16 cellular contexts compared by ENCODE assay signal in genomic region chr6:21731411-21732031, GRCh38.
A peak's percentile ranks its signal among the peaks of the same experiment; 100 is the strongest.
DNase-seq lines count a peak whose midpoint lies in the region; ATAC-seq and TF ChIP-seq lines count a peak whose summit lies in the region.
"Had no signal": no experiment of that assay in that cellular context is flagged by ENCODE, and none has a peak within 500 bp of the region (broad histone marks: within the 10 kb centered on the region; RNA-seq: fewer than 3 reads in every experiment).

No MANE protein-coding gene starts in this region.

- ATAC-seq in Panc1 = peak; percentile 81
- no peak for ATAC-seq in GM21515 (IDR thresholded peaks at IDR 0.05; ENCODE audit: unreplicated experiment)
- no peak for ATAC-seq in HG03571 (IDR thresholded peaks at IDR 0.05; ENCODE audit: unreplicated experiment)
- no peak for ATAC-seq in GM21737 (IDR thresholded peaks at IDR 0.05; ENCODE audit: unreplicated experiment)
- ATAC-seq: naive thymus-derived CD4-positive, alpha-beta T cell had no signal

- H3K4me3 ChIP-seq in Panc1 (ENCODE audit: low read depth in 2 of 2, low read length in 2 of 2) (no peak overlapping the region), epithelial cell of proximal tubule (ENCODE audit: low read depth, low read length) (no peak overlapping the region), dorsolateral prefrontal cortex (no peak overlapping the region)
- H3K4me3 ChIP-seq: coronary artery had no signal

- CTCF ChIA-PET in Panc1 (lab: Charles Lee) = no interaction called here

- BruUV-seq in Panc1 (replicated peaks; lab: Mats Ljungman, UMichigan) = no TSS peak

- H3K27me3 ChIP-seq in Panc1 (ENCODE audit: control insufficient read depth, insufficient read depth, low read length) (no peaks in the 10 kb centered on the region), dorsolateral prefrontal cortex (no peaks in the 10 kb centered on the region)

- TF ChIP-seq CTCF in Panc1 (IDR thresholded peaks at IDR 0.05) (no peak), epithelial cell of proximal tubule (conservative IDR thresholded peaks at IDR 0.05; ENCODE audit: low read depth, low read length) (no peak), dorsolateral prefrontal cortex (IDR thresholded peaks at IDR 0.05 in 54 of 56, conservative IDR thresholded peaks at IDR 0.05 in 2 of 56; ENCODE audit: low read depth in 1 of 56, partially characterized antibody in 56 of 56) (no peak)

- H3K36me3 ChIP-seq in Panc1 (ENCODE audit: control insufficient read depth, insufficient read depth, low read length) = no peaks in the 10 kb centered on the region

- intact Hi-C loops in Panc1 (cut with micrococcal nuclease; ENCODE audit: unreplicated experiment) = loop anchor here (10.0 kb wide), 1 partner anchor 203 kb away; no protein-coding TSS in a partner anchor
- intact Hi-C loops in dorsolateral prefrontal cortex (cut with DNase I) = no loop called here

- no peaks in the 10 kb centered on the region for H3K9me3 ChIP-seq in Panc1 (ENCODE audit: control insufficient read depth, insufficient read depth, low read depth, low read length)

- peak overlapping the region; percentile 63 for H3K27ac ChIP-seq in Panc1 (ENCODE audit: low read length)
- H3K27ac ChIP-seq in dorsolateral prefrontal cortex = no peak overlapping the region
- H3K27ac ChIP-seq: C4-2B, coronary artery had no signal

- peaks cover 27% of the 10 kb centered on the region for H3K4me1 ChIP-seq in Panc1 (ENCODE audit: control insufficient read depth, insufficient read depth, low read length)

- DNase-seq in ELR (ENCODE audit: low read depth) (peak; percentile 22), Panc1 (ENCODE audit: low read depth, low spot score) (no peak), epithelial cell of proximal tubule (ENCODE audit: low read depth) (peak; percentile 82), myocyte (ENCODE audit: low read depth) (peak; percentile 24), dorsolateral prefrontal cortex (no peak)
- DNase-seq: activated CD4-positive, alpha-beta T cell treated with anti-CD3 and anti-CD28 coated beads for 1 hour; naive thymus-derived CD4-positive, alpha-beta T cell; NCI-H345; SIG-M5; stimulated activated CD4-positive, alpha-beta T cell treated with anti-CD3 and anti-CD28 coated beads, Interleukin-1b, Interleukin-23, amount 100 ng/mL, for 48 hours; stimulated activated naive CD4-positive, alpha-beta T cell treated with Interleukin-2 at 50 U/mL for 16 hours had no signal

- POLR2A ChIA-PET in Panc1 (lab: Charles Lee) = no interaction called here

- in situ Hi-C loops in Panc1 (cut with HindIII; ENCODE audit: low pct_unique_long_range_greater_than_20kb, low sequenced_read_pairs) = no loop called here

Comparison
In these comparisons a context has a peak if more than half of its experiments do, and no peak if none do; other contexts are left out.
1. DNase-seq: peak in ELR (single experiment), epithelial cell of proximal tubule (single experiment) and myocyte (single experiment); none in Panc1 (single experiment) and dorsolateral prefrontal cortex (0 of 10).